In genomic region chr10:24706479-24707118, GRCh38 we compare ENCODE assay signal across 7 cellular contexts. TPM values are rescaled to one million over a fixed set of nuclear protein-coding genes. Genes with fewer than 3 reads are reported as not detected.
DNase-seq lines count a peak whose midpoint lies in the region; ATAC-seq, FAIRE-seq and TF ChIP-seq lines count a peak whose summit lies in the region.

No MANE protein-coding gene starts in this region.

- H3K36me3 Mint-ChIP-seq in natural killer cell = no peaks in the 10 kb centered on the region

- H3K4me3 ChIP-seq in cardiac fibroblast (replicated peaks in 1 of 2; ENCODE audit: low read depth in 2 of 2, low read length in 2 of 2) = no peak overlapping the region

- peaks cover 2 to 16% of the 10 kb centered on the region in 2 donors for H3K4me1 Mint-ChIP-seq in natural killer cell

- intact Hi-C loops in natural killer cell (cut with micrococcal nuclease) = no loop called here

- FAIRE-seq in H54 (lab: Jason Lieb, UNC) = peak; percentile 100

- ATAC-seq in natural killer cell = peak; percentile 74 to 77 (median 76)
- ATAC-seq in HG03280 (IDR thresholded peaks at IDR 0.05; ENCODE audit: unreplicated experiment) = no peak

- no peak overlapping the region for H3K4me3 Mint-ChIP-seq in natural killer cell

- no peaks in the 10 kb centered on the region for H3K9me3 Mint-ChIP-seq in natural killer cell

- no peaks in the 10 kb centered on the region for H3K27me3 Mint-ChIP-seq in natural killer cell (ENCODE audit: low read depth in 2 of 2)

- H3K27ac Mint-ChIP-seq in natural killer cell = no peak overlapping the region

- TF ChIP-seq CTCF in cardiac fibroblast (IDR thresholded peaks at IDR 0.05; ENCODE audit: low read depth, low read length) = no peak
- TF ChIP-seq CTCF in natural killer cell (IDR thresholded peaks at IDR 0.05) = no peak

- DNase-seq in Daoy (ENCODE audit: low read depth) = peak; percentile 80
- DNase-seq in H54 (ENCODE audit: insufficient read length, low spot score) = no peak
- DNase-seq in OCI-M1 (lab: John Stamatoyannopoulos, UW) = peak; percentile 73
- DNase-seq in cardiac fibroblast (ENCODE audit: low read depth in 2 of 2) = peak; percentile 94 to 97
- DNase-seq in natural killer cell = no peak
- no peak for DNase-seq in NCI-H524 (lab: John Stamatoyannopoulos, UW)

- TF ChIP-seq POLR2A in H54 (IDR thresholded peaks at IDR 0.05; ENCODE audit: low read depth, low read length) = no peak

RNA-seq across cellular contexts. Expression of gene ARHGAP21, which starts 17.1 kb away (rescaled TPM):
- total RNA-seq in Daoy (2014; rRNA removed; shearing (Covaris generic)) = 20.7 and 21.1 TPM in 2 replicates
- total RNA-seq in natural killer cell = 10 to 100 TPM; 30.9 to 45.8 (median 34.7) TPM

Comparison
In these comparisons a context has a peak if more than half of its experiments do, and no peak if none do; other contexts are left out.
1. DNase-seq: peak in Daoy (single experiment), OCI-M1 (single experiment) and cardiac fibroblast (2 of 2); none in H54 (single experiment), natural killer cell (single experiment) and NCI-H524 (0 of 2).